Comparison of ENCODE assay signal across 6 cellular contexts in the genomic region with DNA sequence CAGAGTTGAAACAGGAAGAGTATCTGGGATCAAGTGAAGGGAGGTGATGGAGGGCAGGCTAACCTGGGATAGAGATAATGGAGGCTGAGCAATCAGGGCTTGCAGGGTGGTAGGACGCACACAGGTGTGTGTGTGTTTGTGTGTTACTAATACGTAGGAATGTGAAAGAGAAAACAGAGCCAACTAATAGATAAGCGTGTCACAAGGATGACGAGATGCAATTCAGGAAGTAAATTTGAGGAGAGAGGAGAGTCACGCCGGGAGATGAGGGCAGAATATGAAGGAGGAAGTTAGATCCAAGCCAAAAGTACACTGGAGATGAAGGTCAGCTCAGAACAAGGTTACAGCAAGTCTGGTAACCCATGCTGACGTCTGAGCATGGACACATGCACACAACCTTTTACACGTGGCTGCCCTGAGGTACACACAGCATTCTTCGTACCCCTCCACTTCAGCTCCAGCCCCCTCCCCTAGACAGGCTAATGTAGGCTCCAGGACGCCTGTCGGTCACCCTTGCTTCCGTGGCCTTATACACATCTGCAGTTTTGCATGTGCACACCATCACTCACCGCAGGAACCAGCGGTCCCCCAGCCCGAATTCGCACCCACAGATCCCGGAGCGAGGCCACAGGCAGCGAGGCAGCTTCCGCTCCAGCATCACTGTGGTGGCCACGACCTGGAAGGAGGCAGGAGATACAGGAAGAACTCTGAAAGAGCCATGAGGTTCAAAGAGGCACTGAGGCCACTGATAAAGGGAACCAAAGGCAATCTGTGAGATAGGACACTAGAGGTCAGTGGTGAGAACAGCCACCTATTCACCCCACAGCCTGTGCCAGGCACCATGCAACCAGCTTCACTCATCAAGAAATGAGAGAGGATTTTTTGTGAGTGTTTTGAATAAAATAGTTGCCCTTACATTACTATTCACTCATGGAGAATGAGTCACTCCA. TPM values are rescaled to one million over a fixed set of nuclear protein-coding genes. Genes with fewer than 3 reads are reported as not detected.
DNase-seq lines count a peak whose midpoint lies in the region; ATAC-seq and TF ChIP-seq lines count a peak whose summit lies in the region.

No MANE protein-coding gene starts in this region.

- POLR2A ChIA-PET in A673 (lab: Charles Lee; ENCODE audit: low non-redundant PET), result no interaction called here

- no peak overlapping the region for H2AFZ ChIP-seq in Loucy (ENCODE audit: low read length)

- TF ChIP-seq EP300 in gastroesophageal sphincter (IDR thresholded peaks at IDR 0.05), result no peak

- H3K9me2 ChIP-seq in Loucy (replicated peaks; ENCODE audit: low read depth, low read length), result no peaks in the 10 kb centered on the region

- CTCF ChIA-PET in A673 (lab: Charles Lee), result no interaction called here

- no peak overlapping the region for H3K9ac ChIP-seq in Loucy (ENCODE audit: low read depth, low read length, poor library complexity, severe bottlenecking)

- no peaks in the 10 kb centered on the region for H4K20me1 ChIP-seq in Loucy (ENCODE audit: insufficient read depth, low read length, poor library complexity, severe bottlenecking)

- no TSS peak for BruUV-seq in A673 (replicated peaks; lab: Mats Ljungman, UMichigan)

- H3K79me2 ChIP-seq in Loucy (ENCODE audit: insufficient read depth, low read length), result no peaks in the 10 kb centered on the region

- intact Hi-C loops in A673 (cut with micrococcal nuclease; ENCODE audit: unreplicated experiment), result no loop called here

- H3K27ac ChIP-seq in gastroesophageal sphincter (no peak overlapping the region), A673 (ENCODE audit: low read depth, low read length, poor library complexity, severe bottlenecking) (no peak overlapping the region)

- TF ChIP-seq POLR2A in gastroesophageal sphincter (IDR thresholded peaks at IDR 0.05), result no peak

- peak; percentile 72 for TF ChIP-seq CTCF in Loucy (conservative IDR thresholded peaks at IDR 0.05; ENCODE audit: low read length)
- no peak for TF ChIP-seq CTCF in gastroesophageal sphincter (IDR thresholded peaks at IDR 0.05)
- TF ChIP-seq CTCF in A673 (conservative IDR thresholded peaks at IDR 0.05; ENCODE audit: low read depth, low read length), result no peak

- H3K4me2 ChIP-seq in Loucy (ENCODE audit: low read depth, low read length, poor library complexity, severe bottlenecking), result no peak overlapping the region

- H3F3A ChIP-seq in Loucy (ENCODE audit: low read depth), result no peaks in the 10 kb centered on the region

- no peaks in the 10 kb centered on the region for H3K36me3 ChIP-seq in Loucy (ENCODE audit: insufficient read depth, low read length)
- no peaks in the 10 kb centered on the region for H3K36me3 ChIP-seq in gastroesophageal sphincter
- no peaks in the 10 kb centered on the region for H3K36me3 ChIP-seq in A673 (ENCODE audit: insufficient read depth, low read length, poor library complexity, severe bottlenecking)

- H3K9me3 ChIP-seq in Loucy (ENCODE audit: insufficient read depth, low read depth, low read length) (0 out of 2 replicates have a peak, but pooled peaks cover 8% of the 10 kb centered on the region), gastroesophageal sphincter (peaks cover 0 to 5% (median 0%) of the 10 kb centered on the region in 3 donors), A673 (ENCODE audit: low read depth, low read length, poor library complexity, severe bottlenecking) (peaks cover 2% of the 10 kb centered on the region)

- H3K4me3 ChIP-seq in Loucy (ENCODE audit: low read length, poor library complexity, severe bottlenecking), result no peak overlapping the region
- H3K4me3 ChIP-seq in gastroesophageal sphincter, result no peak overlapping the region
- no peak overlapping the region for H3K4me3 ChIP-seq in A673 (ENCODE audit: low read depth, low read length, poor library complexity, severe bottlenecking)

- DNase-seq in AML-193 (lab: John Stamatoyannopoulos, UW), result peak; percentile 65 to 66
- DNase-seq in A673 (ENCODE audit: low spot score), result no peak
- no peak for DNase-seq in activated T-cell treated with anti-CD3 and anti-CD28 coated beads, Interleukin-2, amount 50 U/mL, for 48 hours

- 67 to 71% methylated on average over 8 of the region's 21 CpGs for WGBS in gastroesophageal sphincter (ENCODE audit: low coverage in 1 of 2), 2 donors

- H3K4me1 ChIP-seq in Loucy (ENCODE audit: insufficient read depth, low read length, poor library complexity, severe bottlenecking) (peaks cover 5% of the 10 kb centered on the region), gastroesophageal sphincter (no peaks in the 10 kb centered on the region), A673 (ENCODE audit: insufficient read depth, low read length, poor library complexity, severe bottlenecking) (no peaks in the 10 kb centered on the region)

- H3K27me3 ChIP-seq in Loucy (ENCODE audit: insufficient read depth, low read length, poor library complexity, severe bottlenecking) (no peaks in the 10 kb centered on the region), gastroesophageal sphincter (peaks cover 4% of the 10 kb centered on the region), A673 (replicated peaks; ENCODE audit: insufficient read depth, low read depth, low read length, poor library complexity) (peaks cover 21% of the 10 kb centered on the region)

- ATAC-seq in gastroesophageal sphincter (peak; percentile 48), HG03025 (IDR thresholded peaks at IDR 0.05; ENCODE audit: low FRiP score, unreplicated experiment) (no peak)

RNA-seq across cellular contexts. Expression of a gene that starts 23.7 kb away (rescaled TPM):
- total RNA-seq in gastroesophageal sphincter (under 1 TPM in 1 of 4 donors, not detected in 3; 0.16 TPM), A673 (2021) (not detected in 2 replicates)

RNA-seq across cellular contexts. Expression of a gene that starts 24.4 kb away (rescaled TPM):
- under 1 TPM in 1 of 4 donors, not detected in 3; 0.31 TPM for total RNA-seq in gastroesophageal sphincter
- total RNA-seq in A673 (2021), result not detected in 2 replicates

RNA-seq across cellular contexts. Expression of a gene that starts 30.1 kb away (rescaled TPM):
- total RNA-seq in gastroesophageal sphincter (not detected), A673 (2021) (not detected in 2 replicates)

RNA-seq across cellular contexts. Expression of a gene that starts 53.0 kb away (rescaled TPM):
- not detected for total RNA-seq in gastroesophageal sphincter
- not detected in 2 replicates for total RNA-seq in A673 (2021)

RNA-seq across cellular contexts. Expression of a gene that starts 54.3 kb away (rescaled TPM):
- total RNA-seq in gastroesophageal sphincter (10 to 100 TPM in 2 of 4 donors, 1 to 10 TPM in 2; 6.0 to 22.1 (median 9.7) TPM), A673 (2021) (0.22 and 0.49 TPM in 2 replicates)

Comparison
In these comparisons a context has a peak if more than half of its experiments do, and no peak if none do; other contexts are left out.
1. DNase-seq: peak in AML-193 (2 of 2); none in A673 (single experiment) and activated T-cell treated with anti-CD3 and anti-CD28 coated beads, Interleukin-2, amount 50 U/mL, for 48 hours (0 of 2).